21 cellular contexts compared by ENCODE assay signal in genomic region chr5:180522350-180522749, GRCh38. TPM values are rescaled to one million over a fixed set of nuclear protein-coding genes. Genes with fewer than 3 reads are reported as not detected.
DNase-seq lines count a peak whose midpoint lies in the region; ATAC-seq, FAIRE-seq and TF ChIP-seq lines count a peak whose summit lies in the region.
"Had no signal": no experiment of that assay in that cellular context is flagged by ENCODE, and none has a peak within 500 bp of the region (broad histone marks: within the 10 kb centered on the region; RNA-seq: fewer than 3 reads in every experiment).

No MANE protein-coding gene starts in this region.

- H3K4me3 Mint-ChIP-seq in CD4-positive, CD25-positive, alpha-beta regulatory T cell: peak overlapping the region in 1 of 4 donors; percentile 0
- H3K4me3 Mint-ChIP-seq in activated naive CD8-positive, alpha-beta T cell treated with anti-CD3 and anti-CD28 coated beads for 36 hours: no peak overlapping the region
- H3K4me3 Mint-ChIP-seq in mesothelial cell of epicardium: no peak overlapping the region
- H3K4me3 Mint-ChIP-seq: effector memory CD8-positive, alpha-beta T cell had no signal

- TF ChIP-seq POLR2A in GM12891 (IDR thresholded peaks at IDR 0.05; ENCODE audit: low read depth, low read length) (no peak), lower leg skin (IDR thresholded peaks at IDR 0.05) (no peak)

- peaks cover 37 to 78% (median 66%) of the 10 kb centered on the region in 4 donors for H3K4me1 Mint-ChIP-seq in CD4-positive, CD25-positive, alpha-beta regulatory T cell
- H3K4me1 Mint-ChIP-seq in activated naive CD8-positive, alpha-beta T cell treated with anti-CD3 and anti-CD28 coated beads for 36 hours: peaks cover 64% of the 10 kb centered on the region
- peaks cover 42% of the 10 kb centered on the region for H3K4me1 Mint-ChIP-seq in mesothelial cell of epicardium

- H3K27me3 ChIP-seq in CD4-positive, CD25-positive, alpha-beta regulatory T cell (ENCODE audit: control insufficient read depth, insufficient read depth, low read length): no peaks in the 10 kb centered on the region
- H3K27me3 ChIP-seq: pancreas, thyroid gland had no signal

- DNase-seq in CD4-positive, CD25-positive, alpha-beta regulatory T cell: no peak
- DNase-seq in GM12891 (ENCODE audit: insufficient read length, low spot score) (no peak), mesothelial cell of epicardium (ENCODE audit: low spot score in 2 of 2, unreplicated experiment in 2 of 2) (no peak), lower leg skin (ENCODE audit: low spot score in 2 of 2) (no peak), SW 1271 (lab: John Stamatoyannopoulos, UW) (no peak), amniotic stem cell (lab: John Stamatoyannopoulos, UW) (no peak)
- DNase-seq in activated naive CD8-positive, alpha-beta T cell treated with anti-CD3 and anti-CD28 coated beads for 36 hours: no peak
- DNase-seq: activated CD8-positive, alpha-beta memory T cell treated with anti-CD3 and anti-CD28 coated beads, Interleukin-2, amount 50 U/mL, for 48 hours; activated naive CD4-positive, alpha-beta T cell treated with anti-CD3 and anti-CD28 coated beads, Interleukin-2, amount 50 U/mL, for 16 hours; DMS 273 treated with DMSO at 0.1 percent for 48 hours; effector memory CD8-positive, alpha-beta T cell; left colon; NCI-H187 treated with DMSO at 0.1 percent for 48 hours; NCI-H446 treated with DMSO at 0.1 percent for 48 hours; pancreas; stimulated activated CD4-positive, alpha-beta T cell treated with anti-CD3 and anti-CD28 coated beads, Interleukin-4, amount 100 ng/mL, for 4 hours; thyroid gland had no signal

- H3K4me3 ChIP-seq in CD4-positive, CD25-positive, alpha-beta regulatory T cell (ENCODE audit: low read depth, low read length): no peak overlapping the region
- H3K4me3 ChIP-seq in lower leg skin (ENCODE audit: low read depth, poor library complexity, severe bottlenecking): no peak overlapping the region
- H3K4me3 ChIP-seq: pancreas, skin epidermis, thyroid gland had no signal

- ATAC-seq in CD4-positive, CD25-positive, alpha-beta regulatory T cell (ENCODE audit: low read depth in 2 of 2): no peak
- no peak for ATAC-seq in GM21515 (IDR thresholded peaks at IDR 0.05; ENCODE audit: unreplicated experiment)
- ATAC-seq: activated CD4-positive, CD25-positive, alpha-beta regulatory T cell treated with anti-CD3 and anti-CD28 coated beads, Interleukin-2, amount 50 U/mL, for 24 hours; effector memory CD8-positive, alpha-beta T cell; left colon; pancreas; Right ventricle myocardium inferior had no signal

- 83 to 85% methylated on average over 5 of the region's 5 CpGs for WGBS in lower leg skin, 2 donors

- FAIRE-seq in GM12891 (lab: Jason Lieb, UNC): peak; percentile 71
- FAIRE-seq: pancreas had no signal

- H3K36me3 Mint-ChIP-seq in CD4-positive, CD25-positive, alpha-beta regulatory T cell: peaks cover 7% of the 10 kb centered on the region
- H3K36me3 Mint-ChIP-seq in activated naive CD8-positive, alpha-beta T cell treated with anti-CD3 and anti-CD28 coated beads for 36 hours: peaks cover 3% of the 10 kb centered on the region
- no peaks in the 10 kb centered on the region for H3K36me3 Mint-ChIP-seq in mesothelial cell of epicardium

- no peak overlapping the region for H3K27ac ChIP-seq in CD4-positive, CD25-positive, alpha-beta regulatory T cell (ENCODE audit: insufficient read depth, low read length, poor library complexity, severe bottlenecking)
- H3K27ac ChIP-seq: pancreas, skin epidermis, thyroid gland had no signal

- peaks cover 23% of the 10 kb centered on the region for H3K4me1 ChIP-seq in CD4-positive, CD25-positive, alpha-beta regulatory T cell (ENCODE audit: control insufficient read depth, insufficient read depth, low read length, poor library complexity, severe bottlenecking)

- H3K27ac Mint-ChIP-seq in CD4-positive, CD25-positive, alpha-beta regulatory T cell: peak overlapping the region in 2 of 3 donors; percentile 23 to 74
- H3K27ac Mint-ChIP-seq in activated naive CD8-positive, alpha-beta T cell treated with anti-CD3 and anti-CD28 coated beads for 36 hours: peak overlapping the region; percentile 0
- H3K27ac Mint-ChIP-seq in mesothelial cell of epicardium: peak overlapping the region; percentile 86

- no peaks in the 10 kb centered on the region for H3K9me3 ChIP-seq in CD4-positive, CD25-positive, alpha-beta regulatory T cell (ENCODE audit: control insufficient read depth in 2 of 2, low read length in 2 of 2)
- H3K9me3 ChIP-seq: pancreas, thyroid gland had no signal

- no peaks in the 10 kb centered on the region for H3K36me3 ChIP-seq in CD4-positive, CD25-positive, alpha-beta regulatory T cell (ENCODE audit: control insufficient read depth, insufficient read depth, low read length)
- H3K36me3 ChIP-seq: pancreas, thyroid gland had no signal

- peaks cover 0 to 1% (median 0%) of the 10 kb centered on the region in 7 donors for H3K9me3 Mint-ChIP-seq in CD4-positive, CD25-positive, alpha-beta regulatory T cell
- H3K9me3 Mint-ChIP-seq in activated naive CD8-positive, alpha-beta T cell treated with anti-CD3 and anti-CD28 coated beads for 36 hours: no peaks in the 10 kb centered on the region
- H3K9me3 Mint-ChIP-seq in mesothelial cell of epicardium: no peaks in the 10 kb centered on the region
- H3K9me3 Mint-ChIP-seq: effector memory CD8-positive, alpha-beta T cell had no signal

- TF ChIP-seq CTCF in mesothelial cell of epicardium (IDR thresholded peaks at IDR 0.05; ENCODE audit: unreplicated experiment): no peak
- TF ChIP-seq CTCF in lower leg skin (IDR thresholded peaks at IDR 0.05): no peak

- H3K27me3 Mint-ChIP-seq in CD4-positive, CD25-positive, alpha-beta regulatory T cell: no peaks in the 10 kb centered on the region
- H3K27me3 Mint-ChIP-seq in activated naive CD8-positive, alpha-beta T cell treated with anti-CD3 and anti-CD28 coated beads for 36 hours: no peaks in the 10 kb centered on the region
- H3K27me3 Mint-ChIP-seq in mesothelial cell of epicardium (ENCODE audit: low read depth): no peaks in the 10 kb centered on the region
- H3K27me3 Mint-ChIP-seq: effector memory CD8-positive, alpha-beta T cell had no signal

- intact Hi-C loops in lower leg skin (cut with DNase I; ENCODE audit: low total_unique reads): no loop called here

TF ChIP-seq in GM12891, 5 proteins besides CTCF, POLR2A, EP300 and RAD21:
- TF ChIP-seq POU2F2 (IDR thresholded peaks at IDR 0.05; ENCODE audit: low read depth, low read length) (peak; percentile 42; the same call in 1 of the 2 replicates), PAX5 (IDR thresholded peaks at IDR 0.05; ENCODE audit: insufficient read depth, low read length, severe bottlenecking) (no peak)

RNA-seq across cellular contexts. Expression of gene CNOT6, which starts 28.2 kb away (rescaled TPM):
- 22.8 TPM for total RNA-seq in CD4-positive, CD25-positive, alpha-beta regulatory T cell
- polyA plus RNA-seq in CD4-positive, CD25-positive, alpha-beta regulatory T cell: 10 to 100 TPM in 1 of 4 donors, 1 to 10 TPM in 3; 7.6 to 11.2 (median 8.8) TPM
- polyA plus RNA-seq in GM12891 (2012; ENCODE audit: low read depth, missing spikeins): 6.2 TPM
- total RNA-seq in activated naive CD8-positive, alpha-beta T cell treated with anti-CD3 and anti-CD28 coated beads for 36 hours: 10 to 100 TPM; 35.4 to 37.5 TPM
- total RNA-seq in mesothelial cell of epicardium: 50.4 to 54.4 TPM (median 53.7 TPM) in 3 replicates
- 10 to 100 TPM in 3 of 4 donors, 1 to 10 TPM in 1; 8.9 to 12.2 (median 11.2) TPM for total RNA-seq in lower leg skin

Comparison
In these comparisons a context has a peak if more than half of its experiments do, and no peak if none do; other contexts are left out.
1. H3K27ac Mint-ChIP-seq: peak in every context shown above with its lines; median percentile 86 in mesothelial cell of epicardium; 48 in CD4-positive, CD25-positive, alpha-beta regulatory T cell; 0 in activated naive CD8-positive, alpha-beta T cell treated with anti-CD3 and anti-CD28 coated beads for 36 hours.